Comparison of ENCODE assay signal across 14 cellular contexts in genomic region chr21:42956824-42957632, GRCh38. TPM values are rescaled to one million over a fixed set of nuclear protein-coding genes. Genes with fewer than 3 reads are reported as not detected.
DNase-seq lines count a peak whose midpoint lies in the region; ATAC-seq and TF ChIP-seq lines count a peak whose summit lies in the region.
"Had no signal": no experiment of that assay in that cellular context is flagged by ENCODE, and none has a peak within 500 bp of the region (broad histone marks: within the 10 kb centered on the region; RNA-seq: fewer than 3 reads in every experiment).

No MANE protein-coding gene starts in this region.

- H3K27ac ChIP-seq in heart left ventricle (no peak overlapping the region), HUES64 (ENCODE audit: low read depth, low read length) (peak overlapping the region; percentile 97), iPS DF 6.9 (ENCODE audit: low read length) (peak overlapping the region; percentile 78), brain microvascular endothelial cell (no peak overlapping the region)
- H3K27ac ChIP-seq: adrenal gland had no signal

- in situ Hi-C loops in brain microvascular endothelial cell (cut with HindIII; ENCODE audit: low pct_ligation_motif_present, low sequenced_read_pairs) = no loop called here

- intact Hi-C loops in heart left ventricle (cut with DNase I) = no loop called here
- intact Hi-C loops in cardiac septum (cut with DNase I) = no loop called here

- TF ChIP-seq CTCF in heart left ventricle (IDR thresholded peaks at IDR 0.05) = no peak
- no peak for TF ChIP-seq CTCF in brain microvascular endothelial cell (IDR thresholded peaks at IDR 0.05; ENCODE audit: low read depth, low read length, missing control alignments)

- WGBS in heart left ventricle, 4 donors = 87 to 92% (median 88%) methylated on average over 14 of the region's 14 CpGs
- WGBS in HUES64 = 60% methylated on average over 13 of the region's 14 CpGs
- WGBS in iPS DF 6.9 (ENCODE audit: insufficient coverage, insufficient read length) = no CpG with 5 or more reads among the region's 14 CpGs

- H3K9ac ChIP-seq in HUES64 (ENCODE audit: low read depth, low read length) = peak overlapping the region; percentile 64

- DNase-seq in heart left ventricle (no peak), cardiac septum (ENCODE audit: low spot score) (no peak), iPS DF 6.9 (ENCODE audit: low read depth, low spot score) (peak; percentile 94), brain microvascular endothelial cell (no peak), kidney glomerular epithelial cell (lab: John Stamatoyannopoulos, UW) (no peak), 8988T (no peak)
- DNase-seq: activated CD4-positive, alpha-beta T cell treated with anti-CD3 and anti-CD28 coated beads, Interleukin-2, amount 50 U/mL, for 4 hours; left cardiac atrium; SIG-M5 had no signal

- H3K4me1 ChIP-seq in heart left ventricle (no peaks in the 10 kb centered on the region), HUES64 (ENCODE audit: insufficient read depth, low read length) (peaks cover 23% of the 10 kb centered on the region; the same call in 1 of the 2 replicates), iPS DF 6.9 (ENCODE audit: control insufficient read depth, insufficient read depth, low read length) (no peaks in the 10 kb centered on the region; the same call in 1 of the 2 replicates)
- H3K4me1 ChIP-seq: adrenal gland had no signal

- H3K36me3 ChIP-seq in heart left ventricle (no peaks in the 10 kb centered on the region), HUES64 (ENCODE audit: insufficient read depth, low read length) (no peaks in the 10 kb centered on the region), iPS DF 6.9 (ENCODE audit: control insufficient read depth, insufficient read depth, low read length) (no peaks in the 10 kb centered on the region), brain microvascular endothelial cell (replicated peaks) (no peaks in the 10 kb centered on the region)
- H3K36me3 ChIP-seq: adrenal gland had no signal

- no peaks in the 10 kb centered on the region for H3K9me3 ChIP-seq in heart left ventricle
- H3K9me3 ChIP-seq in HUES64 (ENCODE audit: insufficient read depth, low read depth, low read length) = no peaks in the 10 kb centered on the region; the same call in 1 of the 2 replicates
- no peaks in the 10 kb centered on the region for H3K9me3 ChIP-seq in iPS DF 6.9 (ENCODE audit: control insufficient read depth, insufficient read depth, low read length)
- H3K9me3 ChIP-seq: adrenal gland had no signal

- ATAC-seq in heart left ventricle = peak in 3 of 4 donors; percentile 66 to 98 (median 96)
- ATAC-seq in GM19351 (IDR thresholded peaks at IDR 0.05; ENCODE audit: unreplicated experiment) = no peak

- no peaks in the 10 kb centered on the region for H3K27me3 ChIP-seq in heart left ventricle
- no peaks in the 10 kb centered on the region for H3K27me3 ChIP-seq in HUES64 (ENCODE audit: insufficient read depth, low read length)
- no peaks in the 10 kb centered on the region for H3K27me3 ChIP-seq in iPS DF 6.9 (ENCODE audit: control insufficient read depth, insufficient read depth, low read length)
- H3K27me3 ChIP-seq in brain microvascular endothelial cell (replicated peaks) = no peaks in the 10 kb centered on the region
- H3K27me3 ChIP-seq: adrenal gland had no signal

- H3K4me3 ChIP-seq in heart left ventricle = no peak overlapping the region
- 0 out of 2 replicates have a peak overlapping the region, but pooled peaks have one; percentile 9 for H3K4me3 ChIP-seq in HUES64 (ENCODE audit: low read length)
- no peak overlapping the region for H3K4me3 ChIP-seq in iPS DF 6.9 (ENCODE audit: low read length)
- no peak overlapping the region for H3K4me3 ChIP-seq in brain microvascular endothelial cell (ENCODE audit: low read depth, low read length)
- H3K4me3 ChIP-seq: adrenal gland had no signal

- no peak for TF ChIP-seq POLR2A in heart left ventricle (IDR thresholded peaks at IDR 0.05)

RNA-seq across cellular contexts. Expression of gene PKNOX1, which starts 17.3 kb away (rescaled TPM):
- 10 to 100 TPM in 3 of 9 donors, 1 to 10 TPM in 6; 3.5 to 13.6 (median 8.7) TPM for total RNA-seq in heart left ventricle
- 1 to 10 TPM; 2.4 to 6.5 TPM for polyA plus RNA-seq in heart left ventricle
- 11.3 TPM for total RNA-seq in cardiac septum
- polyA plus RNA-seq in HUES64 (2013, experiment 1 of 2) = 18.7 TPM
- 12.8 TPM for polyA plus RNA-seq in HUES64 (2013, experiment 2 of 2)

RNA-seq across cellular contexts. Expression of gene ERVH48-1, which starts 31.6 kb away (rescaled TPM):
- not detected for total RNA-seq in heart left ventricle
- polyA plus RNA-seq in heart left ventricle = under 1 TPM in 1 of 2 donors, not detected in 1; 0.08 TPM
- total RNA-seq in cardiac septum = not detected
- polyA plus RNA-seq in HUES64 (2013, experiment 1 of 2) = 6.1 TPM
- polyA plus RNA-seq in HUES64 (2013, experiment 2 of 2) = 11.4 TPM
- total RNA-seq: adrenal gland, HT-29, left cardiac atrium, osteocyte had no signal
- polyA plus RNA-seq: adrenal gland had no signal

Comparison
In these comparisons a context has a peak if more than half of its experiments do, and no peak if none do; other contexts are left out.
1. H3K27ac ChIP-seq: peak in HUES64 (single experiment) and iPS DF 6.9 (single experiment); none in heart left ventricle (0 of 12) and brain microvascular endothelial cell (single experiment).